ENCODE assay signal across 10 cellular contexts in the genomic region with DNA sequence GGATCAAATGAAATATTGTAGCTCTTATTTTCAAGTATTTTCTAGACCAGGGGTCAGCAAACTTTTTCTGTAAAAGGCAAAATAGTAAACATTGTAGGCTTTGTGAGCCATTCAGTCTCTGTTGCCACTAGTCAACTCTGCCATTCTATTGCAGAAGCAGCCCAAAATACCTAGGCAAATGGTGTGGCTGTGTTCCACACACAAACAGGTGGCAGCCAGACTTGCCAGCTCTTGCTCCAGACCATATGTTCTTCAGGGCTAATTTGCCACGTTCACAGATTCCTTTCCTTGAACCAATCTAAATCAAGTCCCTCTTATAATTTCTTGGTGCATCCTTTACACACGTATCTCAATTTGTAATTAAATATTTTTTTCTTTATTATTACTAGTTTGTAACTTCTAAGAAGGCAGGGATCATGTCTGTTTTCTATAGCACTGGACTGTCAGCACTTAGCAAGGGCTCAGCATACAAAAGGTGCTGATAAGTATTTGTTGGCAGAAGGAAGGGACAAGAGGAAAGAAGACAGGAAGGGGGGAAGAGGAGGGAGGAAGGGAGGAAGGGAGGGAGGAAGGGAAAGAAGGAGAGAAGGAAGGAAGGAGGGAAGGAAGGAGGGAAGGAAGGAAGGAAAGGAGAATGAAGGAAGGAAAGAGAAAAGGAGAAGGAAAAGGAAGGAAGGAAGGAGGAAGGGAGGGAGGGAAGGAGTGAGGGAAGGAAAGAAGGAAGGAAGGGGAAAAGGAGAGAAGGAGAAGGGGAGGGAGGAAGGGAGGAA.
DNase-seq lines count a peak whose midpoint lies in the region; ATAC-seq and FAIRE-seq lines count a peak whose summit lies in the region.
"Had no signal": no experiment of that assay in that cellular context is flagged by ENCODE, and none has a peak within 500 bp of the region (broad histone marks: within the 10 kb centered on the region; RNA-seq: fewer than 3 reads in every experiment).

No MANE protein-coding gene starts in this region.

- no peak for FAIRE-seq in frontal cortex (lab: Jason Lieb, UNC)

- peaks cover 14% of the 10 kb centered on the region for H3K4me1 Mint-ChIP-seq in T-helper 17 cell

- ATAC-seq in Right ventricle myocardium inferior: peak; percentile 66
- ATAC-seq in HG03025 (IDR thresholded peaks at IDR 0.05; ENCODE audit: low FRiP score, unreplicated experiment): peak; percentile 74
- ATAC-seq in T-helper 17 cell: no peak
- no peak for ATAC-seq in sciatic nerve

- no peaks in the 10 kb centered on the region for H3K27me3 Mint-ChIP-seq in T-helper 17 cell

- H3K9me3 ChIP-seq in T-helper 17 cell (ENCODE audit: control insufficient read depth, low read length, poor library complexity, severe bottlenecking): no peaks in the 10 kb centered on the region

- H3K36me3 Mint-ChIP-seq in T-helper 17 cell (ENCODE audit: low read depth): peaks cover 13% of the 10 kb centered on the region

- H3K27ac Mint-ChIP-seq in T-helper 17 cell: peak overlapping the region; percentile 68
- H3K27ac Mint-ChIP-seq: endodermal cell had no signal

- intact Hi-C loops in Right ventricle myocardium inferior (cut with DNase I) (no loop called here), cardiac septum (cut with DNase I) (no loop called here), sciatic nerve (cut with DNase I) (no loop called here)

- no peak for DNase-seq in Right ventricle myocardium inferior (ENCODE audit: missing footprints)
- DNase-seq in cardiac septum (ENCODE audit: low spot score): no peak
- DNase-seq in T-helper 17 cell: no peak
- no peak for DNase-seq in NCI-H226
- DNase-seq in frontal cortex (ENCODE audit: low spot score in 2 of 2): no peak
- DNase-seq in NK-92 (lab: John Stamatoyannopoulos, UW; ENCODE audit: unreplicated experiment): no peak
- DNase-seq in sciatic nerve (ENCODE audit: low spot score): no peak
- DNase-seq: endodermal cell, SW 1271 had no signal

- no peak overlapping the region for H3K4me3 Mint-ChIP-seq in T-helper 17 cell
- H3K4me3 Mint-ChIP-seq: endodermal cell had no signal

Comparison
In these comparisons a context has a peak if more than half of its experiments do, and no peak if none do; other contexts are left out.
1. ATAC-seq: peak in Right ventricle myocardium inferior (single experiment) and HG03025 (single experiment); none in T-helper 17 cell (single experiment) and sciatic nerve (single experiment).